ENCODE assay signal across 1 cellular context in the genomic region with DNA sequence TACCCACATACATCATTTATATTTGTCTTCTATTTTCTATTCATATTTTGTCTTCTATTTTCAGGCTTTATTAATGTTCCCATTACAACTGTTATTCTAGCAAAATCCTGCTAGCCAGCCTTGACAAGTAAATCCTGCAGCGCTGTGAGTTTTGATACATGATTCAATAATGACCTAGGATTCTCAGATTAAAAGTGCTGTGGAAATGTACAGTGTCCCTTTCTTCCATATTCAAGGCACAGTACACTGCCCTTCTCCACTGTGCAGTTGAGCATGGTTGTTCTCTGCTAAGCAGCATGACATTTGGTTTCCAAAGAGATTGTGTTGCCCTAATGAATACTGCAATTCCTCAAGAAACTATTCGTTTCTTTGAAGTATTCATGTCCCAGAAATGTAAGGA.
A peak's percentile ranks its signal among the peaks of the same experiment; 100 is the strongest.
TF ChIP-seq lines count a peak whose summit lies in the region.

No MANE protein-coding gene starts in this region.

TF ChIP-seq in K562, 482 proteins besides CTCF, POLR2A, EP300 and RAD21:
- TF ChIP-seq, protein P1, sequence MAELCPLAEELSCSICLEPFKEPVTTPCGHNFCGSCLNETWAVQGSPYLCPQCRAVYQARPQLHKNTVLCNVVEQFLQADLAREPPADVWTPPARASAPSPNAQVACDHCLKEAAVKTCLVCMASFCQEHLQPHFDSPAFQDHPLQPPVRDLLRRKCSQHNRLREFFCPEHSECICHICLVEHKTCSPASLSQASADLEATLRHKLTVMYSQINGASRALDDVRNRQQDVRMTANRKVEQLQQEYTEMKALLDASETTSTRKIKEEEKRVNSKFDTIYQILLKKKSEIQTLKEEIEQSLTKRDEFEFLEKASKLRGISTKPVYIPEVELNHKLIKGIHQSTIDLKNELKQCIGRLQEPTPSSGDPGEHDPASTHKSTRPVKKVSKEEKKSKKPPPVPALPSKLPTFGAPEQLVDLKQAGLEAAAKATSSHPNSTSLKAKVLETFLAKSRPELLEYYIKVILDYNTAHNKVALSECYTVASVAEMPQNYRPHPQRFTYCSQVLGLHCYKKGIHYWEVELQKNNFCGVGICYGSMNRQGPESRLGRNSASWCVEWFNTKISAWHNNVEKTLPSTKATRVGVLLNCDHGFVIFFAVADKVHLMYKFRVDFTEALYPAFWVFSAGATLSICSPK (IDR thresholded peaks at IDR 0.05; ENCODE audit: borderline replicate concordance): no peak
- no peak for TF ChIP-seq ZC3H11A (IDR thresholded peaks at IDR 0.05; ENCODE audit: low read depth, low read length)
- no peak for TF ChIP-seq HNRNPK (IDR thresholded peaks at IDR 0.05; ENCODE audit: low read depth, low read length, poor library complexity, severe bottlenecking)
- no peak for TF ChIP-seq MAFF (IDR thresholded peaks at IDR 0.05; ENCODE audit: low read length)
- peak; percentile 41 for TF ChIP-seq CBX2 (IDR thresholded peaks at IDR 0.05; ENCODE audit: insufficient read depth, low read length, poor library complexity, severe bottlenecking)
- TF ChIP-seq STAT5B (CRISPR knock-in tag; IDR thresholded peaks at IDR 0.05): no peak
- 0 out of 2 replicates have a peak, but pooled peaks have one; percentile 31 for TF ChIP-seq RNF2 (IDR thresholded peaks at IDR 0.05)
- TF ChIP-seq, protein P2, sequence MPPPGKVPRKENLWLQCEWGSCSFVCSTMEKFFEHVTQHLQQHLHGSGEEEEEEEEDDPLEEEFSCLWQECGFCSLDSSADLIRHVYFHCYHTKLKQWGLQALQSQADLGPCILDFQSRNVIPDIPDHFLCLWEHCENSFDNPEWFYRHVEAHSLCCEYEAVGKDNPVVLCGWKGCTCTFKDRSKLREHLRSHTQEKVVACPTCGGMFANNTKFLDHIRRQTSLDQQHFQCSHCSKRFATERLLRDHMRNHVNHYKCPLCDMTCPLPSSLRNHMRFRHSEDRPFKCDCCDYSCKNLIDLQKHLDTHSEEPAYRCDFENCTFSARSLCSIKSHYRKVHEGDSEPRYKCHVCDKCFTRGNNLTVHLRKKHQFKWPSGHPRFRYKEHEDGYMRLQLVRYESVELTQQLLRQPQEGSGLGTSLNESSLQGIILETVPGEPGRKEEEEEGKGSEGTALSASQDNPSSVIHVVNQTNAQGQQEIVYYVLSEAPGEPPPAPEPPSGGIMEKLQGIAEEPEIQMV (tag; conservative IDR thresholded peaks at IDR 0.05; ENCODE audit: low read depth): no peak
- no peak for TF ChIP-seq NCOA2 (IDR thresholded peaks at IDR 0.05; ENCODE audit: partially characterized antibody in 2 of 2)
- no peak for TF ChIP-seq NFE2 (IDR thresholded peaks at IDR 0.05; ENCODE audit: low read depth)
